Comparison of ENCODE assay signal across 8 cellular contexts in the genomic region with DNA sequence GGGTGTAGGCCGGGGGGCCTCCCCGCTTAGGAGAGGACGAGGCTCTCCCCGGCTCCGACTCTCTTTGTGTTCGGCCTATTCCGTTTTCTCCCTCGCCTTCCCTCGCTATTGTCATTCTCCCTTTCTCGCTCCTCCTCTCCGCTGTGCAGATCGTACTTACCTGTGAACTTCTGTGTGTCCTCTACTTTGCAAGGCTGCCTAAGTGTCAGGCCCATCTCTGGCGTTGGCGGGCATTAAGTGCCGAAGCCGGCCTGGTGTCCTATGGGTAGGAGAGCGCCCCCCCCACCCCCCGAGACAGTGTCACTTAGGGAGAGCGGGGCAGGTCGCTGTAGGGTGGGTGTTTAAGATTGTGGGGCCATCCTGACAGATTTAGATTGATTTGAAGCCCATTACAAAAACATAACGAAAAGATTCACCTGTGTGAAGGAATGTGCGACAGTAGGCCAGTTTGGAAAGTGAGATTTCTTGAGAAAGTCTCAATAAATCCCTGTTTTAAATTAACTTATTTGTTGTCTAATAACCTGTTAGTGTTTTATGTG. TPM values are rescaled to one million over a fixed set of nuclear protein-coding genes. Genes with fewer than 3 reads are reported as not detected.
DNase-seq lines count a peak whose midpoint lies in the region; ATAC-seq and TF ChIP-seq lines count a peak whose summit lies in the region.

No MANE protein-coding gene starts in this region.

- CTCF ChIA-PET in naive thymus-derived CD4-positive, alpha-beta T cell (lab: Charles Lee): no interaction called here

- H3K27ac ChIP-seq in esophagus muscularis mucosa (replicated peaks in 1 of 4) (peak overlapping the region; percentile 90 to 95 (median 90)), subcutaneous abdominal adipose tissue (ENCODE audit: low read depth, low read length) (peak overlapping the region; percentile 84)
- peak overlapping the region; percentile 98 for H3K27ac ChIP-seq in naive thymus-derived CD4-positive, alpha-beta T cell (ENCODE audit: low read depth, low read length)

- H3K4me1 ChIP-seq in esophagus muscularis mucosa (peaks cover 20 to 33% (median 28%) of the 10 kb centered on the region in 4 donors), subcutaneous abdominal adipose tissue (ENCODE audit: control insufficient read depth in 5 of 5, insufficient read depth in 5 of 5, low read length in 5 of 5) (peaks cover 5 to 28% (median 25%) of the 10 kb centered on the region in 5 donors)
- peaks cover 27 to 34% of the 10 kb centered on the region in 2 donors for H3K4me1 ChIP-seq in naive thymus-derived CD4-positive, alpha-beta T cell (ENCODE audit: control insufficient read depth in 2 of 2, insufficient read depth in 2 of 2, low read length in 2 of 2)

- H3K4me3 Mint-ChIP-seq in naive thymus-derived CD4-positive, alpha-beta T cell: peak overlapping the region; percentile 94 to 100 (median 99)

- H3K36me3 ChIP-seq in esophagus muscularis mucosa: peaks cover 5 to 12% (median 9%) of the 10 kb centered on the region in 4 donors
- peaks cover 0 to 20% (median 7%) of the 10 kb centered on the region in 3 experiments for H3K36me3 ChIP-seq in naive thymus-derived CD4-positive, alpha-beta T cell (ENCODE audit: control insufficient read depth in 2 of 3, insufficient read depth in 3 of 3, low read length in 3 of 3)
- peaks cover 3 to 17% (median 6%) of the 10 kb centered on the region in 5 donors for H3K36me3 ChIP-seq in subcutaneous abdominal adipose tissue (ENCODE audit: control insufficient read depth in 5 of 5, insufficient read depth in 5 of 5, low read length in 5 of 5)

- H3K9ac ChIP-seq in subcutaneous abdominal adipose tissue (ENCODE audit: low read length in 5 of 5): peak overlapping the region; percentile 91 to 99 (median 98)

- H3K4me1 Mint-ChIP-seq in naive thymus-derived CD4-positive, alpha-beta T cell: peaks cover 36 to 65% (median 55%) of the 10 kb centered on the region in 7 donors

- peak overlapping the region; percentile 94 to 100 (median 98) for H3K27ac Mint-ChIP-seq in naive thymus-derived CD4-positive, alpha-beta T cell

- no peak for TF ChIP-seq CTCF in esophagus muscularis mucosa (IDR thresholded peaks at IDR 0.05)

- H3K27me3 ChIP-seq in esophagus muscularis mucosa: no peaks in the 10 kb centered on the region
- no peaks in the 10 kb centered on the region for H3K27me3 ChIP-seq in naive thymus-derived CD4-positive, alpha-beta T cell (ENCODE audit: control insufficient read depth in 2 of 2, insufficient read depth in 2 of 2, low read length in 2 of 2)
- no peaks in the 10 kb centered on the region for H3K27me3 ChIP-seq in subcutaneous abdominal adipose tissue (ENCODE audit: control insufficient read depth in 5 of 5, insufficient read depth in 4 of 5, low read length in 5 of 5)

- intact Hi-C loops in esophagus muscularis mucosa (cut with DNase I): loop anchor here (10.0 kb wide), 1 partner anchor 1000 kb away; the partner anchor contains the start of gene RNF32
- intact Hi-C loops in naive thymus-derived CD4-positive, alpha-beta T cell (cut with micrococcal nuclease): loop anchor here (1.0 to 10.0 kb wide), 10 partner anchors 10 to 1492 kb away; partner anchors contain the start of genes RNF32 (in 2 of the 2), UBE3C (in 2 of the 2), INSIG1 (in 1 of the 2) and PAXIP1 (in 1 of the 2)

- H3K27me3 Mint-ChIP-seq in naive thymus-derived CD4-positive, alpha-beta T cell: peaks cover 0 to 2% (median 0%) of the 10 kb centered on the region in 5 donors

- H3K36me3 Mint-ChIP-seq in naive thymus-derived CD4-positive, alpha-beta T cell: peaks cover 34 to 62% (median 50%) of the 10 kb centered on the region in 5 donors

- no peak for TF ChIP-seq EP300 in esophagus muscularis mucosa (IDR thresholded peaks at IDR 0.05)

- H3K4me3 ChIP-seq in esophagus muscularis mucosa (peak overlapping the region; percentile 77 to 99 (median 84)), subcutaneous abdominal adipose tissue (ENCODE audit: low read depth in 1 of 5, low read length in 5 of 5) (peak overlapping the region; percentile 91 to 100 (median 99))
- H3K4me3 ChIP-seq in naive thymus-derived CD4-positive, alpha-beta T cell (ENCODE audit: low read length): peak overlapping the region; percentile 99

- WGBS in esophagus muscularis mucosa: under 1% methylated on average over 21 of the region's 22 CpGs

- peak; percentile 64 for DNase-seq in NK-92 treated with Interleukin-12 subunit alpha and Interleukin-12 subunit beta, amount 100 ng/mL, for 24 hours (lab: John Stamatoyannopoulos, UW)
- no peak for DNase-seq in NK-92 (lab: John Stamatoyannopoulos, UW; ENCODE audit: unreplicated experiment)
- DNase-seq in NCI-H146 treated with DMSO at 0.1 percent for 48 hours (lab: John Stamatoyannopoulos, UW; ENCODE audit: unreplicated experiment): peak; percentile 14
- peak; percentile 15 for DNase-seq in activated T-cell treated with anti-CD3 and anti-CD28 coated beads for 24 hours (ENCODE audit: low read depth)
- DNase-seq in esophagus muscularis mucosa (ENCODE audit: extremely low spot score): no peak
- peak in 1 of 9 donors; percentile 37 for DNase-seq in naive thymus-derived CD4-positive, alpha-beta T cell

- H3K9me3 ChIP-seq in esophagus muscularis mucosa (peaks cover 0 to 18% (median 16%) of the 10 kb centered on the region in 4 donors), subcutaneous abdominal adipose tissue (ENCODE audit: control insufficient read depth in 5 of 5, low read length in 5 of 5) (peaks cover 2 to 18% (median 18%) of the 10 kb centered on the region in 5 donors)
- peaks cover 0 to 7% (median 0%) of the 10 kb centered on the region in 3 experiments for H3K9me3 ChIP-seq in naive thymus-derived CD4-positive, alpha-beta T cell (ENCODE audit: control insufficient read depth in 2 of 3, low read length in 3 of 3)

- peaks cover 0 to 26% (median 12%) of the 10 kb centered on the region in 11 donors for H3K9me3 Mint-ChIP-seq in naive thymus-derived CD4-positive, alpha-beta T cell

- peak; percentile 25 for ATAC-seq in HG02798 (IDR thresholded peaks at IDR 0.05; ENCODE audit: poor library complexity, unreplicated experiment)
- ATAC-seq in naive thymus-derived CD4-positive, alpha-beta T cell: peak; percentile 47

- TF ChIP-seq POLR2A in esophagus muscularis mucosa (IDR thresholded peaks at IDR 0.05; ENCODE audit: low read depth): no peak

- POLR2A ChIA-PET in naive thymus-derived CD4-positive, alpha-beta T cell (lab: Charles Lee): interaction anchor here (1.4 to 2.0 kb wide), 2 partner anchors 14 to 71 kb away, joined by 3 to 5 read pairs; no protein-coding TSS in a partner anchor

RNA-seq across cellular contexts. Expression of gene RBM33, which starts 0.6 kb away (rescaled TPM):
- total RNA-seq in esophagus muscularis mucosa: 10 to 100 TPM; 27.0 to 34.5 (median 32.6) TPM
- 100 to 1,000 TPM in 4 of 5 experiments, 10 to 100 TPM in 1; 90.2 to 177 (median 164) TPM for total RNA-seq in naive thymus-derived CD4-positive, alpha-beta T cell
- 10 to 100 TPM; 43.7 to 78.8 TPM for polyA plus RNA-seq in naive thymus-derived CD4-positive, alpha-beta T cell

Comparison
In these comparisons a context has a peak if more than half of its experiments do, and no peak if none do; other contexts are left out.
1. DNase-seq: peak in NK-92 treated with Interleukin-12 subunit alpha and Interleukin-12 subunit beta, amount 100 ng/mL, for 24 hours (single experiment), NCI-H146 treated with DMSO at 0.1 percent for 48 hours (single experiment) and activated T-cell treated with anti-CD3 and anti-CD28 coated beads for 24 hours (single experiment); none in NK-92 (single experiment) and esophagus muscularis mucosa (single experiment).
2. Peak in every context shown above with its lines, with median percentiles within 50 percentile points of each other: H3K27ac ChIP-seq and H3K4me3 ChIP-seq.